Comparison of ENCODE assay signal across 1 cellular context in the genomic region with DNA sequence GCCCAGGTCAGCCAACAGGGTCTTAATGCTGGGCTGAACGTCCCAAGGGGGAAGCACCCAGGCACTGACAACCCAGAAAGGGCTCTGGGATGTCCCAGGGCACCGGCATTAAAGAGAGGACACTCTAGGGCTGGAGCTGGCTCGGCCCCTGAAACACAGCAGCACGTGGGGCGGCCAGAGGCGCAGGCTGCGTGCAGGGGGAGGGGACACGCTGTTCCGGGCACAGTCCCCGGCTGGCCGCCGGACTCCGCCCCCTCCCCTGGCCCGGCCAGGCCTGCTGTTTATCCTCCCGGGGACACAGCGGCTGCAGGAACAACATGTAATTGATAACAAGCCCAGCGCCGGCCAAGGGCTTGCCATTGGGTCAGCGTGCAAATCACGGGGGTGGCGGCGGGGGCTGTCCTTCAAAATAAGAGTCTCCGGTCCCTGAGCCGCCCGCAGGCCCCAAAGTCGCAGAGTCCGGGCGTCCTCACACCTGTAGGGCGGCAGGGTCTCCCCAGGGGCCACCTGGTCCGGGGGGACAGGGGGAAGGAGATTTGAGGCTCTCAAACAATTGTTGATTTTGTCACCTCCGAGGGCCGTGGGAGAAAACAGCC.
TF ChIP-seq lines count a peak whose summit lies in the region.

No MANE protein-coding gene starts in this region.

TF ChIP-seq in HepG2, 621 proteins besides CTCF, POLR2A, EP300 and RAD21 (continued from another document and continues in another):
- TF ChIP-seq, protein P1, sequence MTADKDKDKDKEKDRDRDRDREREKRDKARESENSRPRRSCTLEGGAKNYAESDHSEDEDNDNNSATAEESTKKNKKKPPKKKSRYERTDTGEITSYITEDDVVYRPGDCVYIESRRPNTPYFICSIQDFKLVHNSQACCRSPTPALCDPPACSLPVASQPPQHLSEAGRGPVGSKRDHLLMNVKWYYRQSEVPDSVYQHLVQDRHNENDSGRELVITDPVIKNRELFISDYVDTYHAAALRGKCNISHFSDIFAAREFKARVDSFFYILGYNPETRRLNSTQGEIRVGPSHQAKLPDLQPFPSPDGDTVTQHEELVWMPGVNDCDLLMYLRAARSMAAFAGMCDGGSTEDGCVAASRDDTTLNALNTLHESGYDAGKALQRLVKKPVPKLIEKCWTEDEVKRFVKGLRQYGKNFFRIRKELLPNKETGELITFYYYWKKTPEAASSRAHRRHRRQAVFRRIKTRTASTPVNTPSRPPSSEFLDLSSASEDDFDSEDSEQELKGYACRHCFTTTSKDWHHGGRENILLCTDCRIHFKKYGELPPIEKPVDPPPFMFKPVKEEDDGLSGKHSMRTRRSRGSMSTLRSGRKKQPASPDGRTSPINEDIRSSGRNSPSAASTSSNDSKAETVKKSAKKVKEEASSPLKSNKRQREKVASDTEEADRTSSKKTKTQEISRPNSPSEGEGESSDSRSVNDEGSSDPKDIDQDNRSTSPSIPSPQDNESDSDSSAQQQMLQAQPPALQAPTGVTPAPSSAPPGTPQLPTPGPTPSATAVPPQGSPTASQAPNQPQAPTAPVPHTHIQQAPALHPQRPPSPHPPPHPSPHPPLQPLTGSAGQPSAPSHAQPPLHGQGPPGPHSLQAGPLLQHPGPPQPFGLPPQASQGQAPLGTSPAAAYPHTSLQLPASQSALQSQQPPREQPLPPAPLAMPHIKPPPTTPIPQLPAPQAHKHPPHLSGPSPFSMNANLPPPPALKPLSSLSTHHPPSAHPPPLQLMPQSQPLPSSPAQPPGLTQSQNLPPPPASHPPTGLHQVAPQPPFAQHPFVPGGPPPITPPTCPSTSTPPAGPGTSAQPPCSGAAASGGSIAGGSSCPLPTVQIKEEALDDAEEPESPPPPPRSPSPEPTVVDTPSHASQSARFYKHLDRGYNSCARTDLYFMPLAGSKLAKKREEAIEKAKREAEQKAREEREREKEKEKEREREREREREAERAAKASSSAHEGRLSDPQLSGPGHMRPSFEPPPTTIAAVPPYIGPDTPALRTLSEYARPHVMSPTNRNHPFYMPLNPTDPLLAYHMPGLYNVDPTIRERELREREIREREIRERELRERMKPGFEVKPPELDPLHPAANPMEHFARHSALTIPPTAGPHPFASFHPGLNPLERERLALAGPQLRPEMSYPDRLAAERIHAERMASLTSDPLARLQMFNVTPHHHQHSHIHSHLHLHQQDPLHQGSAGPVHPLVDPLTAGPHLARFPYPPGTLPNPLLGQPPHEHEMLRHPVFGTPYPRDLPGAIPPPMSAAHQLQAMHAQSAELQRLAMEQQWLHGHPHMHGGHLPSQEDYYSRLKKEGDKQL (CRISPR knock-in tag; IDR thresholded peaks at IDR 0.05; ENCODE audit: low read depth) = peak; percentile 75
- 0 out of 2 replicates have a peak, but pooled peaks have one; percentile 39 for TF ChIP-seq ZNF761 (CRISPR knock-in tag; conservative IDR thresholded peaks at IDR 0.05)
- TF ChIP-seq ZNF891 (CRISPR knock-in tag; IDR thresholded peaks at IDR 0.05) = peak; percentile 63; the same call in 1 of the 2 replicates
- TF ChIP-seq, protein P2, sequence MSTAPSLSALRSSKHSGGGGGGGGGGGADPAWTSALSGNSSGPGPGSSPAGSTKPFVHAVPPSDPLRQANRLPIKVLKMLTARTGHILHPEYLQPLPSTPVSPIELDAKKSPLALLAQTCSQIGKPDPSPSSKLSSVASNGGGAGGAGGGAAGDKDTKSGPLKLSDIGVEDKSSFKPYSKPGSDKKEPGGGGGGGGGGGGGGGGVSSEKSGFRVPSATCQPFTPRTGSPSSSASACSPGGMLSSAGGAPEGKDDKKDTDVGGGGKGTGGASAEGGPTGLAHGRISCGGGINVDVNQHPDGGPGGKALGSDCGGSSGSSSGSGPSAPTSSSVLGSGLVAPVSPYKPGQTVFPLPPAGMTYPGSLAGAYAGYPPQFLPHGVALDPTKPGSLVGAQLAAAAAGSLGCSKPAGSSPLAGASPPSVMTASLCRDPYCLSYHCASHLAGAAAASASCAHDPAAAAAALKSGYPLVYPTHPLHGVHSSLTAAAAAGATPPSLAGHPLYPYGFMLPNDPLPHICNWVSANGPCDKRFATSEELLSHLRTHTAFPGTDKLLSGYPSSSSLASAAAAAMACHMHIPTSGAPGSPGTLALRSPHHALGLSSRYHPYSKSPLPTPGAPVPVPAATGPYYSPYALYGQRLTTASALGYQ (CRISPR knock-in tag; IDR thresholded peaks at IDR 0.05) = peak; percentile 52; the same call in 1 of the 2 replicates
- TF ChIP-seq ZFX (CRISPR knock-in tag; IDR thresholded peaks at IDR 0.05; ENCODE audit: low read depth) = peak; percentile 82
- peak; percentile 95 for TF ChIP-seq GZF1 (CRISPR knock-in tag; IDR thresholded peaks at IDR 0.05)
- no peak for TF ChIP-seq CREB1 (IDR thresholded peaks at IDR 0.05)
- TF ChIP-seq CREB1 (CRISPR knock-in tag; IDR thresholded peaks at IDR 0.05) = peak; percentile 37; the same call in 1 of the 2 replicates
- TF ChIP-seq PTBP1 (IDR thresholded peaks at IDR 0.05; ENCODE audit: low read depth, low read length, poor library complexity, severe bottlenecking) = peak; percentile 74
- no peak for TF ChIP-seq RFX1 (IDR thresholded peaks at IDR 0.05)
- TF ChIP-seq, protein P3, sequence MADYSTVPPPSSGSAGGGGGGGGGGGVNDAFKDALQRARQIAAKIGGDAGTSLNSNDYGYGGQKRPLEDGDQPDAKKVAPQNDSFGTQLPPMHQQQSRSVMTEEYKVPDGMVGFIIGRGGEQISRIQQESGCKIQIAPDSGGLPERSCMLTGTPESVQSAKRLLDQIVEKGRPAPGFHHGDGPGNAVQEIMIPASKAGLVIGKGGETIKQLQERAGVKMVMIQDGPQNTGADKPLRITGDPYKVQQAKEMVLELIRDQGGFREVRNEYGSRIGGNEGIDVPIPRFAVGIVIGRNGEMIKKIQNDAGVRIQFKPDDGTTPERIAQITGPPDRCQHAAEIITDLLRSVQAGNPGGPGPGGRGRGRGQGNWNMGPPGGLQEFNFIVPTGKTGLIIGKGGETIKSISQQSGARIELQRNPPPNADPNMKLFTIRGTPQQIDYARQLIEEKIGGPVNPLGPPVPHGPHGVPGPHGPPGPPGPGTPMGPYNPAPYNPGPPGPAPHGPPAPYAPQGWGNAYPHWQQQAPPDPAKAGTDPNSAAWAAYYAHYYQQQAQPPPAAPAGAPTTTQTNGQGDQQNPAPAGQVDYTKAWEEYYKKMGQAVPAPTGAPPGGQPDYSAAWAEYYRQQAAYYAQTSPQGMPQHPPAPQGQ (CRISPR knock-in tag; IDR thresholded peaks at IDR 0.05; ENCODE audit: borderline replicate concordance) = no peak
- TF ChIP-seq EZH2 (conservative IDR thresholded peaks at IDR 0.05; ENCODE audit: low read depth, low read length) = no peak
- TF ChIP-seq HDAC1 (CRISPR knock-in tag; IDR thresholded peaks at IDR 0.05) = peak; percentile 84
- TF ChIP-seq, protein P4, sequence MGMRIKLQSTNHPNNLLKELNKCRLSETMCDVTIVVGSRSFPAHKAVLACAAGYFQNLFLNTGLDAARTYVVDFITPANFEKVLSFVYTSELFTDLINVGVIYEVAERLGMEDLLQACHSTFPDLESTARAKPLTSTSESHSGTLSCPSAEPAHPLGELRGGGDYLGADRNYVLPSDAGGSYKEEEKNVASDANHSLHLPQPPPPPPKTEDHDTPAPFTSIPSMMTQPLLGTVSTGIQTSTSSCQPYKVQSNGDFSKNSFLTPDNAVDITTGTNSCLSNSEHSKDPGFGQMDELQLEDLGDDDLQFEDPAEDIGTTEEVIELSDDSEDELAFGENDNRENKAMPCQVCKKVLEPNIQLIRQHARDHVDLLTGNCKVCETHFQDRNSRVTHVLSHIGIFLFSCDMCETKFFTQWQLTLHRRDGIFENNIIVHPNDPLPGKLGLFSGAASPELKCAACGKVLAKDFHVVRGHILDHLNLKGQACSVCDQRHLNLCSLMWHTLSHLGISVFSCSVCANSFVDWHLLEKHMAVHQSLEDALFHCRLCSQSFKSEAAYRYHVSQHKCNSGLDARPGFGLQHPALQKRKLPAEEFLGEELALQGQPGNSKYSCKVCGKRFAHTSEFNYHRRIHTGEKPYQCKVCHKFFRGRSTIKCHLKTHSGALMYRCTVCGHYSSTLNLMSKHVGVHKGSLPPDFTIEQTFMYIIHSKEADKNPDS (CRISPR knock-in tag; IDR thresholded peaks at IDR 0.05) = peak; percentile 43; the same call in 1 of the 2 replicates
- TF ChIP-seq AGO1 (IDR thresholded peaks at IDR 0.05; ENCODE audit: low read depth, low read length, poor library complexity, severe bottlenecking) = peak; percentile 67
- TF ChIP-seq RBAK (CRISPR knock-in tag; IDR thresholded peaks at IDR 0.05) = no peak
- no peak for TF ChIP-seq RARG (CRISPR knock-in tag; IDR thresholded peaks at IDR 0.05; ENCODE audit: low read depth)
- TF ChIP-seq TOPORS (CRISPR knock-in tag; IDR thresholded peaks at IDR 0.05) = 0 out of 2 replicates have a peak, but pooled peaks have one; percentile 53
- no peak for TF ChIP-seq HCFC1 (IDR thresholded peaks at IDR 0.05; ENCODE audit: low read depth, low read length)
- TF ChIP-seq, protein P5, sequence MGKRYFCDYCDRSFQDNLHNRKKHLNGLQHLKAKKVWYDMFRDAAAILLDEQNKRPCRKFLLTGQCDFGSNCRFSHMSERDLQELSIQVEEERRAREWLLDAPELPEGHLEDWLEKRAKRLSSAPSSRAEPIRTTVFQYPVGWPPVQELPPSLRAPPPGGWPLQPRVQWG (CRISPR knock-in tag; IDR thresholded peaks at IDR 0.05; ENCODE audit: borderline replicate concordance, low read depth) = no peak
- TF ChIP-seq TAF15 (IDR thresholded peaks at IDR 0.05; ENCODE audit: low read depth, low read length, poor library complexity, severe bottlenecking) = no peak
- TF ChIP-seq MAFK (conservative IDR thresholded peaks at IDR 0.05 in 1 of 2, IDR thresholded peaks at IDR 0.05 in 1 of 2; ENCODE audit: low read length in 2 of 2) = no peak
- TF ChIP-seq ZNF337 (CRISPR knock-in tag; IDR thresholded peaks at IDR 0.05; ENCODE audit: borderline replicate concordance, low read depth) = no peak
- TF ChIP-seq ATF7 (IDR thresholded peaks at IDR 0.05) = no peak
- no peak for TF ChIP-seq ATF7 (CRISPR knock-in tag; IDR thresholded peaks at IDR 0.05)
- TF ChIP-seq ZNF335 (CRISPR knock-in tag; IDR thresholded peaks at IDR 0.05) = 0 out of 2 replicates have a peak, but pooled peaks have one; percentile 62
- TF ChIP-seq, protein P6, sequence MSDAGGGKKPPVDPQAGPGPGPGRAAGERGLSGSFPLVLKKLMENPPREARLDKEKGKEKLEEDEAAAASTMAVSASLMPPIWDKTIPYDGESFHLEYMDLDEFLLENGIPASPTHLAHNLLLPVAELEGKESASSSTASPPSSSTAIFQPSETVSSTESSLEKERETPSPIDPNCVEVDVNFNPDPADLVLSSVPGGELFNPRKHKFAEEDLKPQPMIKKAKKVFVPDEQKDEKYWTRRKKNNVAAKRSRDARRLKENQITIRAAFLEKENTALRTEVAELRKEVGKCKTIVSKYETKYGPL (CRISPR knock-in tag; IDR thresholded peaks at IDR 0.05) = no peak
- TF ChIP-seq ZNF253 (CRISPR knock-in tag; IDR thresholded peaks at IDR 0.05; ENCODE audit: borderline replicate concordance) = no peak
- no peak for TF ChIP-seq TGIF2 (CRISPR knock-in tag; IDR thresholded peaks at IDR 0.05)
- TF ChIP-seq HOXD1 (CRISPR knock-in tag; IDR thresholded peaks at IDR 0.05) = 0 out of 2 replicates have a peak, but pooled peaks have one; percentile 28
- no peak for TF ChIP-seq NFRKB (IDR thresholded peaks at IDR 0.05)
- no peak for TF ChIP-seq ZNF674 (CRISPR knock-in tag; IDR thresholded peaks at IDR 0.05; ENCODE audit: low read depth)
- no peak for TF ChIP-seq ZNF792 (CRISPR knock-in tag; IDR thresholded peaks at IDR 0.05)
- TF ChIP-seq, protein P7, sequence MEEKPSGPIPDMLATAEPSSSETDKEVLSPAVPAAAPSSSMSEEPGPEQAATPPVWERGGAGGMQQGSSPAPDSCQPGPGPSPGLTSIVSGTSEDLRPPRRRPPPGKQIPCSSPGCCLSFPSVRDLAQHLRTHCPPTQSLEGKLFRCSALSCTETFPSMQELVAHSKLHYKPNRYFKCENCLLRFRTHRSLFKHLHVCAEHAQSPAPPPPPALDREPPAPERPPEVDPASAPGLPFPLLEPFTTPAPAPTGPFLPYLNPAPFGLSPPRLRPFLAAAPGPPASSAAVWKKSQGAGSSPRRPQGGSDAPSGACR (CRISPR knock-in tag; IDR thresholded peaks at IDR 0.05) = no peak
- TF ChIP-seq ZBTB1 (CRISPR knock-in tag; IDR thresholded peaks at IDR 0.05; ENCODE audit: borderline replicate concordance) = no peak
- no peak for TF ChIP-seq SYNCRIP (IDR thresholded peaks at IDR 0.05; ENCODE audit: insufficient read depth, low read depth, low read length)
- peak; percentile 87 for TF ChIP-seq FOXK1 (CRISPR knock-in tag; IDR thresholded peaks at IDR 0.05; ENCODE audit: borderline replicate concordance, low read depth)
- no peak for TF ChIP-seq ZNF775 (CRISPR knock-in tag; IDR thresholded peaks at IDR 0.05; ENCODE audit: borderline replicate concordance)
- peak; percentile 38; the same call in 1 of the 2 replicates for TF ChIP-seq HMG20A (CRISPR knock-in tag; IDR thresholded peaks at IDR 0.05; ENCODE audit: borderline replicate concordance)
- TF ChIP-seq, protein P8, sequence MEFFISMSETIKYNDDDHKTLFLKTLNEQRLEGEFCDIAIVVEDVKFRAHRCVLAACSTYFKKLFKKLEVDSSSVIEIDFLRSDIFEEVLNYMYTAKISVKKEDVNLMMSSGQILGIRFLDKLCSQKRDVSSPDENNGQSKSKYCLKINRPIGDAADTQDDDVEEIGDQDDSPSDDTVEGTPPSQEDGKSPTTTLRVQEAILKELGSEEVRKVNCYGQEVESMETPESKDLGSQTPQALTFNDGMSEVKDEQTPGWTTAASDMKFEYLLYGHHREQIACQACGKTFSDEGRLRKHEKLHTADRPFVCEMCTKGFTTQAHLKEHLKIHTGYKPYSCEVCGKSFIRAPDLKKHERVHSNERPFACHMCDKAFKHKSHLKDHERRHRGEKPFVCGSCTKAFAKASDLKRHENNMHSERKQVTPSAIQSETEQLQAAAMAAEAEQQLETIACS (CRISPR knock-in tag; IDR thresholded peaks at IDR 0.05) = no peak
- no peak for TF ChIP-seq ZNF101 (CRISPR knock-in tag; IDR thresholded peaks at IDR 0.05; ENCODE audit: borderline replicate concordance, low read depth)
- TF ChIP-seq, protein P9, sequence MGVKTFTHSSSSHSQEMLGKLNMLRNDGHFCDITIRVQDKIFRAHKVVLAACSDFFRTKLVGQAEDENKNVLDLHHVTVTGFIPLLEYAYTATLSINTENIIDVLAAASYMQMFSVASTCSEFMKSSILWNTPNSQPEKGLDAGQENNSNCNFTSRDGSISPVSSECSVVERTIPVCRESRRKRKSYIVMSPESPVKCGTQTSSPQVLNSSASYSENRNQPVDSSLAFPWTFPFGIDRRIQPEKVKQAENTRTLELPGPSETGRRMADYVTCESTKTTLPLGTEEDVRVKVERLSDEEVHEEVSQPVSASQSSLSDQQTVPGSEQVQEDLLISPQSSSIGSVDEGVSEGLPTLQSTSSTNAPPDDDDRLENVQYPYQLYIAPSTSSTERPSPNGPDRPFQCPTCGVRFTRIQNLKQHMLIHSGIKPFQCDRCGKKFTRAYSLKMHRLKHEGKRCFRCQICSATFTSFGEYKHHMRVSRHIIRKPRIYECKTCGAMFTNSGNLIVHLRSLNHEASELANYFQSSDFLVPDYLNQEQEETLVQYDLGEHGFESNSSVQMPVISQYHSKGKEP (CRISPR knock-in tag; IDR thresholded peaks at IDR 0.05) = no peak
- no peak; the same call in 1 of the 2 replicates for TF ChIP-seq ZNF451 (CRISPR knock-in tag; IDR thresholded peaks at IDR 0.05)
